ENCODE assay signal across 1 cellular context in genomic region chr3:196127308-196128040, GRCh38.
TF ChIP-seq lines count a peak whose summit lies in the region.

No MANE protein-coding gene starts in this region.

TF ChIP-seq in K562, 482 proteins besides CTCF, POLR2A, EP300 and RAD21 (continued from another document and continues in another):
- TF ChIP-seq, protein P1, sequence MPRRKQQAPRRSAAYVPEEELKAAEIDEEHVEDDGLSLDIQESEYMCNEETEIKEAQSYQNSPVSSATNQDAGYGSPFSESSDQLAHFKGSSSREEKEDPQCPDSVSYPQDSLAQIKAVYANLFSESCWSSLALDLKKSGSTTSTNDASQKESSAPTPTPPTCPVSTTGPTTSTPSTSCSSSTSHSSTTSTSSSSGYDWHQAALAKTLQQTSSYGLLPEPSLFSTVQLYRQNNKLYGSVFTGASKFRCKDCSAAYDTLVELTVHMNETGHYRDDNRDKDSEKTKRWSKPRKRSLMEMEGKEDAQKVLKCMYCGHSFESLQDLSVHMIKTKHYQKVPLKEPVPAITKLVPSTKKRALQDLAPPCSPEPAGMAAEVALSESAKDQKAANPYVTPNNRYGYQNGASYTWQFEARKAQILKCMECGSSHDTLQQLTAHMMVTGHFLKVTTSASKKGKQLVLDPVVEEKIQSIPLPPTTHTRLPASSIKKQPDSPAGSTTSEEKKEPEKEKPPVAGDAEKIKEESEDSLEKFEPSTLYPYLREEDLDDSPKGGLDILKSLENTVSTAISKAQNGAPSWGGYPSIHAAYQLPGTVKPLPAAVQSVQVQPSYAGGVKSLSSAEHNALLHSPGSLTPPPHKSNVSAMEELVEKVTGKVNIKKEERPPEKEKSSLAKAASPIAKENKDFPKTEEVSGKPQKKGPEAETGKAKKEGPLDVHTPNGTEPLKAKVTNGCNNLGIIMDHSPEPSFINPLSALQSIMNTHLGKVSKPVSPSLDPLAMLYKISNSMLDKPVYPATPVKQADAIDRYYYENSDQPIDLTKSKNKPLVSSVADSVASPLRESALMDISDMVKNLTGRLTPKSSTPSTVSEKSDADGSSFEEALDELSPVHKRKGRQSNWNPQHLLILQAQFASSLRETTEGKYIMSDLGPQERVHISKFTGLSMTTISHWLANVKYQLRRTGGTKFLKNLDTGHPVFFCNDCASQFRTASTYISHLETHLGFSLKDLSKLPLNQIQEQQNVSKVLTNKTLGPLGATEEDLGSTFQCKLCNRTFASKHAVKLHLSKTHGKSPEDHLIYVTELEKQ (CRISPR knock-in tag; IDR thresholded peaks at IDR 0.05), result 0 out of 2 replicates have a peak, but pooled peaks have one; percentile 22
- TF ChIP-seq EGR1 (conservative IDR thresholded peaks at IDR 0.05) (no peak), ZNF133 (CRISPR knock-in tag; IDR thresholded peaks at IDR 0.05) (no peak), BRF1 (IDR thresholded peaks at IDR 0.05; ENCODE audit: borderline replicate concordance, extremely low read depth, insufficient read length) (no peak), KHSRP (IDR thresholded peaks at IDR 0.05) (no peak), ZNF695 (CRISPR knock-in tag; IDR thresholded peaks at IDR 0.05) (no peak), TCFL5 (CRISPR knock-in tag; conservative IDR thresholded peaks at IDR 0.05) (no peak), MAZ (CRISPR knock-in tag; conservative IDR thresholded peaks at IDR 0.05 in 1 of 2, IDR thresholded peaks at IDR 0.05 in 1 of 2) (peak; percentile 74 to 92), POLR2G (IDR thresholded peaks at IDR 0.05; ENCODE audit: low read depth, low read length) (peak; percentile 60), HDAC6 (IDR thresholded peaks at IDR 0.05; ENCODE audit: low read depth, low read length) (no peak), ZNF347 (CRISPR knock-in tag; IDR thresholded peaks at IDR 0.05; ENCODE audit: low read depth) (no peak), CREB1 (IDR thresholded peaks at IDR 0.05) (no peak), CREB1 (CRISPR knock-in tag; IDR thresholded peaks at IDR 0.05) (peak; percentile 34; the same call in 1 of the 2 replicates), ZBTB17 (CRISPR knock-in tag; IDR thresholded peaks at IDR 0.05) (0 out of 2 replicates have a peak, but pooled peaks have one; percentile 31), NFIX (CRISPR knock-in tag; IDR thresholded peaks at IDR 0.05; ENCODE audit: low read depth) (peak; percentile 36; the same call in 1 of the 2 replicates), ZNF212 (CRISPR knock-in tag; IDR thresholded peaks at IDR 0.05) (no peak), ZNF444 (CRISPR knock-in tag; IDR thresholded peaks at IDR 0.05) (no peak), KAT7 (CRISPR knock-in tag; IDR thresholded peaks at IDR 0.05; ENCODE audit: borderline replicate concordance) (peak; percentile 81; the same call in 1 of the 2 replicates), JUN (IDR thresholded peaks at IDR 0.05; ENCODE audit: borderline replicate concordance, low read depth, low read length) (peak; percentile 16; the same call in 1 of the 2 replicates), JUN (CRISPR knock-in tag; IDR thresholded peaks at IDR 0.05; ENCODE audit: borderline replicate concordance) (no peak), ZNF445 (CRISPR knock-in tag; IDR thresholded peaks at IDR 0.05; ENCODE audit: low read depth) (no peak), HDAC3 (IDR thresholded peaks at IDR 0.05; ENCODE audit: borderline replicate concordance, partially characterized antibody) (no peak), MYC (IDR thresholded peaks at IDR 0.05; ENCODE audit: low read depth, low read length) (0 out of 2 replicates have a peak, but pooled peaks have one; percentile 14), MYC (CRISPR knock-in tag; IDR thresholded peaks at IDR 0.05; ENCODE audit: borderline replicate concordance, low read depth) (no peak), YBX1 (IDR thresholded peaks at IDR 0.05) (no peak), MTF1 (CRISPR knock-in tag; IDR thresholded peaks at IDR 0.05; ENCODE audit: borderline replicate concordance) (no peak), CAMTA2 (CRISPR knock-in tag; conservative IDR thresholded peaks at IDR 0.05) (no peak), HNRNPLL (IDR thresholded peaks at IDR 0.05; ENCODE audit: low read depth, low read length, poor library complexity, severe bottlenecking) (no peak)
- TF ChIP-seq, protein P2, sequence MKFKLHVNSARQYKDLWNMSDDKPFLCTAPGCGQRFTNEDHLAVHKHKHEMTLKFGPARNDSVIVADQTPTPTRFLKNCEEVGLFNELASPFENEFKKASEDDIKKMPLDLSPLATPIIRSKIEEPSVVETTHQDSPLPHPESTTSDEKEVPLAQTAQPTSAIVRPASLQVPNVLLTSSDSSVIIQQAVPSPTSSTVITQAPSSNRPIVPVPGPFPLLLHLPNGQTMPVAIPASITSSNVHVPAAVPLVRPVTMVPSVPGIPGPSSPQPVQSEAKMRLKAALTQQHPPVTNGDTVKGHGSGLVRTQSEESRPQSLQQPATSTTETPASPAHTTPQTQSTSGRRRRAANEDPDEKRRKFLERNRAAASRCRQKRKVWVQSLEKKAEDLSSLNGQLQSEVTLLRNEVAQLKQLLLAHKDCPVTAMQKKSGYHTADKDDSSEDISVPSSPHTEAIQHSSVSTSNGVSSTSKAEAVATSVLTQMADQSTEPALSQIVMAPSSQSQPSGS (CRISPR knock-in tag; IDR thresholded peaks at IDR 0.05), result no peak
- TF ChIP-seq, protein P3, sequence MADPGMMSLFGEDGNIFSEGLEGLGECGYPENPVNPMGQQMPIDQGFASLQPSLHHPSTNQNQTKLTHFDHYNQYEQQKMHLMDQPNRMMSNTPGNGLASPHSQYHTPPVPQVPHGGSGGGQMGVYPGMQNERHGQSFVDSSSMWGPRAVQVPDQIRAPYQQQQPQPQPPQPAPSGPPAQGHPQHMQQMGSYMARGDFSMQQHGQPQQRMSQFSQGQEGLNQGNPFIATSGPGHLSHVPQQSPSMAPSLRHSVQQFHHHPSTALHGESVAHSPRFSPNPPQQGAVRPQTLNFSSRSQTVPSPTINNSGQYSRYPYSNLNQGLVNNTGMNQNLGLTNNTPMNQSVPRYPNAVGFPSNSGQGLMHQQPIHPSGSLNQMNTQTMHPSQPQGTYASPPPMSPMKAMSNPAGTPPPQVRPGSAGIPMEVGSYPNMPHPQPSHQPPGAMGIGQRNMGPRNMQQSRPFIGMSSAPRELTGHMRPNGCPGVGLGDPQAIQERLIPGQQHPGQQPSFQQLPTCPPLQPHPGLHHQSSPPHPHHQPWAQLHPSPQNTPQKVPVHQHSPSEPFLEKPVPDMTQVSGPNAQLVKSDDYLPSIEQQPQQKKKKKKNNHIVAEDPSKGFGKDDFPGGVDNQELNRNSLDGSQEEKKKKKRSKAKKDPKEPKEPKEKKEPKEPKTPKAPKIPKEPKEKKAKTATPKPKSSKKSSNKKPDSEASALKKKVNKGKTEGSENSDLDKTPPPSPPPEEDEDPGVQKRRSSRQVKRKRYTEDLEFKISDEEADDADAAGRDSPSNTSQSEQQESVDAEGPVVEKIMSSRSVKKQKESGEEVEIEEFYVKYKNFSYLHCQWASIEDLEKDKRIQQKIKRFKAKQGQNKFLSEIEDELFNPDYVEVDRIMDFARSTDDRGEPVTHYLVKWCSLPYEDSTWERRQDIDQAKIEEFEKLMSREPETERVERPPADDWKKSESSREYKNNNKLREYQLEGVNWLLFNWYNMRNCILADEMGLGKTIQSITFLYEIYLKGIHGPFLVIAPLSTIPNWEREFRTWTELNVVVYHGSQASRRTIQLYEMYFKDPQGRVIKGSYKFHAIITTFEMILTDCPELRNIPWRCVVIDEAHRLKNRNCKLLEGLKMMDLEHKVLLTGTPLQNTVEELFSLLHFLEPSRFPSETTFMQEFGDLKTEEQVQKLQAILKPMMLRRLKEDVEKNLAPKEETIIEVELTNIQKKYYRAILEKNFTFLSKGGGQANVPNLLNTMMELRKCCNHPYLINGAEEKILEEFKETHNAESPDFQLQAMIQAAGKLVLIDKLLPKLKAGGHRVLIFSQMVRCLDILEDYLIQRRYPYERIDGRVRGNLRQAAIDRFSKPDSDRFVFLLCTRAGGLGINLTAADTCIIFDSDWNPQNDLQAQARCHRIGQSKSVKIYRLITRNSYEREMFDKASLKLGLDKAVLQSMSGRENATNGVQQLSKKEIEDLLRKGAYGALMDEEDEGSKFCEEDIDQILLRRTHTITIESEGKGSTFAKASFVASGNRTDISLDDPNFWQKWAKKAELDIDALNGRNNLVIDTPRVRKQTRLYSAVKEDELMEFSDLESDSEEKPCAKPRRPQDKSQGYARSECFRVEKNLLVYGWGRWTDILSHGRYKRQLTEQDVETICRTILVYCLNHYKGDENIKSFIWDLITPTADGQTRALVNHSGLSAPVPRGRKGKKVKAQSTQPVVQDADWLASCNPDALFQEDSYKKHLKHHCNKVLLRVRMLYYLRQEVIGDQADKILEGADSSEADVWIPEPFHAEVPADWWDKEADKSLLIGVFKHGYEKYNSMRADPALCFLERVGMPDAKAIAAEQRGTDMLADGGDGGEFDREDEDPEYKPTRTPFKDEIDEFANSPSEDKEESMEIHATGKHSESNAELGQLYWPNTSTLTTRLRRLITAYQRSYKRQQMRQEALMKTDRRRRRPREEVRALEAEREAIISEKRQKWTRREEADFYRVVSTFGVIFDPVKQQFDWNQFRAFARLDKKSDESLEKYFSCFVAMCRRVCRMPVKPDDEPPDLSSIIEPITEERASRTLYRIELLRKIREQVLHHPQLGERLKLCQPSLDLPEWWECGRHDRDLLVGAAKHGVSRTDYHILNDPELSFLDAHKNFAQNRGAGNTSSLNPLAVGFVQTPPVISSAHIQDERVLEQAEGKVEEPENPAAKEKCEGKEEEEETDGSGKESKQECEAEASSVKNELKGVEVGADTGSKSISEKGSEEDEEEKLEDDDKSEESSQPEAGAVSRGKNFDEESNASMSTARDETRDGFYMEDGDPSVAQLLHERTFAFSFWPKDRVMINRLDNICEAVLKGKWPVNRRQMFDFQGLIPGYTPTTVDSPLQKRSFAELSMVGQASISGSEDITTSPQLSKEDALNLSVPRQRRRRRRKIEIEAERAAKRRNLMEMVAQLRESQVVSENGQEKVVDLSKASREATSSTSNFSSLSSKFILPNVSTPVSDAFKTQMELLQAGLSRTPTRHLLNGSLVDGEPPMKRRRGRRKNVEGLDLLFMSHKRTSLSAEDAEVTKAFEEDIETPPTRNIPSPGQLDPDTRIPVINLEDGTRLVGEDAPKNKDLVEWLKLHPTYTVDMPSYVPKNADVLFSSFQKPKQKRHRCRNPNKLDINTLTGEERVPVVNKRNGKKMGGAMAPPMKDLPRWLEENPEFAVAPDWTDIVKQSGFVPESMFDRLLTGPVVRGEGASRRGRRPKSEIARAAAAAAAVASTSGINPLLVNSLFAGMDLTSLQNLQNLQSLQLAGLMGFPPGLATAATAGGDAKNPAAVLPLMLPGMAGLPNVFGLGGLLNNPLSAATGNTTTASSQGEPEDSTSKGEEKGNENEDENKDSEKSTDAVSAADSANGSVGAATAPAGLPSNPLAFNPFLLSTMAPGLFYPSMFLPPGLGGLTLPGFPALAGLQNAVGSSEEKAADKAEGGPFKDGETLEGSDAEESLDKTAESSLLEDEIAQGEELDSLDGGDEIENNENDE (IDR thresholded peaks at IDR 0.05; ENCODE audit: low read depth, low read length), result no peak
- TF ChIP-seq, protein P4, sequence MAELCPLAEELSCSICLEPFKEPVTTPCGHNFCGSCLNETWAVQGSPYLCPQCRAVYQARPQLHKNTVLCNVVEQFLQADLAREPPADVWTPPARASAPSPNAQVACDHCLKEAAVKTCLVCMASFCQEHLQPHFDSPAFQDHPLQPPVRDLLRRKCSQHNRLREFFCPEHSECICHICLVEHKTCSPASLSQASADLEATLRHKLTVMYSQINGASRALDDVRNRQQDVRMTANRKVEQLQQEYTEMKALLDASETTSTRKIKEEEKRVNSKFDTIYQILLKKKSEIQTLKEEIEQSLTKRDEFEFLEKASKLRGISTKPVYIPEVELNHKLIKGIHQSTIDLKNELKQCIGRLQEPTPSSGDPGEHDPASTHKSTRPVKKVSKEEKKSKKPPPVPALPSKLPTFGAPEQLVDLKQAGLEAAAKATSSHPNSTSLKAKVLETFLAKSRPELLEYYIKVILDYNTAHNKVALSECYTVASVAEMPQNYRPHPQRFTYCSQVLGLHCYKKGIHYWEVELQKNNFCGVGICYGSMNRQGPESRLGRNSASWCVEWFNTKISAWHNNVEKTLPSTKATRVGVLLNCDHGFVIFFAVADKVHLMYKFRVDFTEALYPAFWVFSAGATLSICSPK (IDR thresholded peaks at IDR 0.05; ENCODE audit: borderline replicate concordance), result no peak
- TF ChIP-seq, protein P5, sequence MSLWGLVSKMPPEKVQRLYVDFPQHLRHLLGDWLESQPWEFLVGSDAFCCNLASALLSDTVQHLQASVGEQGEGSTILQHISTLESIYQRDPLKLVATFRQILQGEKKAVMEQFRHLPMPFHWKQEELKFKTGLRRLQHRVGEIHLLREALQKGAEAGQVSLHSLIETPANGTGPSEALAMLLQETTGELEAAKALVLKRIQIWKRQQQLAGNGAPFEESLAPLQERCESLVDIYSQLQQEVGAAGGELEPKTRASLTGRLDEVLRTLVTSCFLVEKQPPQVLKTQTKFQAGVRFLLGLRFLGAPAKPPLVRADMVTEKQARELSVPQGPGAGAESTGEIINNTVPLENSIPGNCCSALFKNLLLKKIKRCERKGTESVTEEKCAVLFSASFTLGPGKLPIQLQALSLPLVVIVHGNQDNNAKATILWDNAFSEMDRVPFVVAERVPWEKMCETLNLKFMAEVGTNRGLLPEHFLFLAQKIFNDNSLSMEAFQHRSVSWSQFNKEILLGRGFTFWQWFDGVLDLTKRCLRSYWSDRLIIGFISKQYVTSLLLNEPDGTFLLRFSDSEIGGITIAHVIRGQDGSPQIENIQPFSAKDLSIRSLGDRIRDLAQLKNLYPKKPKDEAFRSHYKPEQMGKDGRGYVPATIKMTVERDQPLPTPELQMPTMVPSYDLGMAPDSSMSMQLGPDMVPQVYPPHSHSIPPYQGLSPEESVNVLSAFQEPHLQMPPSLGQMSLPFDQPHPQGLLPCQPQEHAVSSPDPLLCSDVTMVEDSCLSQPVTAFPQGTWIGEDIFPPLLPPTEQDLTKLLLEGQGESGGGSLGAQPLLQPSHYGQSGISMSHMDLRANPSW (CRISPR knock-in tag; IDR thresholded peaks at IDR 0.05), result no peak
- TF ChIP-seq, protein P6, sequence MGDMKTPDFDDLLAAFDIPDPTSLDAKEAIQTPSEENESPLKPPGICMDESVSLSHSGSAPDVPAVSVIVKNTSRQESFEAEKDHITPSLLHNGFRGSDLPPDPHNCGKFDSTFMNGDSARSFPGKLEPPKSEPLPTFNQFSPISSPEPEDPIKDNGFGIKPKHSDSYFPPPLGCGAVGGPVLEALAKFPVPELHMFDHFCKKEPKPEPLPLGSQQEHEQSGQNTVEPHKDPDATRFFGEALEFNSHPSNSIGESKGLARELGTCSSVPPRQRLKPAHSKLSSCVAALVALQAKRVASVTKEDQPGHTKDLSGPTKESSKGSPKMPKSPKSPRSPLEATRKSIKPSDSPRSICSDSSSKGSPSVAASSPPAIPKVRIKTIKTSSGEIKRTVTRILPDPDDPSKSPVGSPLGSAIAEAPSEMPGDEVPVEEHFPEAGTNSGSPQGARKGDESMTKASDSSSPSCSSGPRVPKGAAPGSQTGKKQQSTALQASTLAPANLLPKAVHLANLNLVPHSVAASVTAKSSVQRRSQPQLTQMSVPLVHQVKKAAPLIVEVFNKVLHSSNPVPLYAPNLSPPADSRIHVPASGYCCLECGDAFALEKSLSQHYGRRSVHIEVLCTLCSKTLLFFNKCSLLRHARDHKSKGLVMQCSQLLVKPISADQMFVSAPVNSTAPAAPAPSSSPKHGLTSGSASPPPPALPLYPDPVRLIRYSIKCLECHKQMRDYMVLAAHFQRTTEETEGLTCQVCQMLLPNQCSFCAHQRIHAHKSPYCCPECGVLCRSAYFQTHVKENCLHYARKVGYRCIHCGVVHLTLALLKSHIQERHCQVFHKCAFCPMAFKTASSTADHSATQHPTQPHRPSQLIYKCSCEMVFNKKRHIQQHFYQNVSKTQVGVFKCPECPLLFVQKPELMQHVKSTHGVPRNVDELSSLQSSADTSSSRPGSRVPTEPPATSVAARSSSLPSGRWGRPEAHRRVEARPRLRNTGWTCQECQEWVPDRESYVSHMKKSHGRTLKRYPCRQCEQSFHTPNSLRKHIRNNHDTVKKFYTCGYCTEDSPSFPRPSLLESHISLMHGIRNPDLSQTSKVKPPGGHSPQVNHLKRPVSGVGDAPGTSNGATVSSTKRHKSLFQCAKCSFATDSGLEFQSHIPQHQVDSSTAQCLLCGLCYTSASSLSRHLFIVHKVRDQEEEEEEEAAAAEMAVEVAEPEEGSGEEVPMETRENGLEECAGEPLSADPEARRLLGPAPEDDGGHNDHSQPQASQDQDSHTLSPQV (IDR thresholded peaks at IDR 0.05), result peak; percentile 81
